16 cellular contexts compared by ENCODE assay signal in genomic region chr5:83370957-83371356, GRCh38.
DNase-seq lines count a peak whose midpoint lies in the region; ATAC-seq and TF ChIP-seq lines count a peak whose summit lies in the region.
"Had no signal": no experiment of that assay in that cellular context is flagged by ENCODE, and none has a peak within 500 bp of the region (broad histone marks: within the 10 kb centered on the region; RNA-seq: fewer than 3 reads in every experiment).

No MANE protein-coding gene starts in this region.

- TF ChIP-seq CTCF in neural progenitor cell (IDR thresholded peaks at IDR 0.05) (no peak), right atrium auricular region (IDR thresholded peaks at IDR 0.05) (no peak)

- H3K36me3 ChIP-seq in HAP-1 (replicated peaks), result no peaks in the 10 kb centered on the region
- no peaks in the 10 kb centered on the region for H3K36me3 ChIP-seq in neural progenitor cell
- no peaks in the 10 kb centered on the region for H3K36me3 ChIP-seq in right atrium auricular region
- H3K36me3 ChIP-seq: BE2C had no signal

- H3K27me3 ChIP-seq in HAP-1 (ENCODE audit: low read depth), result no peaks in the 10 kb centered on the region
- H3K27me3 ChIP-seq in neural progenitor cell, result no peaks in the 10 kb centered on the region
- no peaks in the 10 kb centered on the region for H3K27me3 ChIP-seq in right atrium auricular region
- H3K27me3 ChIP-seq: BE2C had no signal

- H3K27me3 Mint-ChIP-seq in neural progenitor cell (ENCODE audit: insufficient read depth, low read depth), result no peaks in the 10 kb centered on the region
- H3K27me3 Mint-ChIP-seq: CD4-positive, alpha-beta T cell had no signal

- H3K9ac ChIP-seq in neural progenitor cell, result no peak overlapping the region
- H3K9ac ChIP-seq: GM23248 had no signal

- no peak overlapping the region for H3K4me3 Mint-ChIP-seq in neural progenitor cell
- H3K4me3 Mint-ChIP-seq: CD4-positive, alpha-beta T cell; HFFc6 had no signal

- H2AFZ ChIP-seq in neural progenitor cell (replicated peaks), result no peak overlapping the region
- H2AFZ ChIP-seq: GM23248 had no signal

- H3K36me3 Mint-ChIP-seq in neural progenitor cell, result no peaks in the 10 kb centered on the region

- no peak for ATAC-seq in GM21528 (IDR thresholded peaks at IDR 0.05; ENCODE audit: low FRiP score, unreplicated experiment)
- ATAC-seq in GM19395 (IDR thresholded peaks at IDR 0.05; ENCODE audit: unreplicated experiment), result no peak

- H3F3A ChIP-seq in neural progenitor cell (ENCODE audit: low read depth), result peaks cover 29% of the 10 kb centered on the region

- H3K27ac ChIP-seq in neural progenitor cell (peak overlapping the region; percentile 86), right atrium auricular region (no peak overlapping the region)
- H3K27ac ChIP-seq: GM23248, HL-60 had no signal

- peak overlapping the region; percentile 66 for H3K4me2 ChIP-seq in neural progenitor cell

- H3K27ac Mint-ChIP-seq in neural progenitor cell, result peak overlapping the region; percentile 0
- H3K27ac Mint-ChIP-seq: CD4-positive, alpha-beta T cell; HFFc6 had no signal

- peaks cover 21% of the 10 kb centered on the region for H3K4me1 Mint-ChIP-seq in neural progenitor cell

- no peaks in the 10 kb centered on the region for H3K79me2 ChIP-seq in neural progenitor cell (ENCODE audit: low read depth)

- H3K4me1 ChIP-seq in HAP-1, result peaks cover 10% of the 10 kb centered on the region
- peaks cover 39% of the 10 kb centered on the region for H3K4me1 ChIP-seq in neural progenitor cell
- no peaks in the 10 kb centered on the region for H3K4me1 ChIP-seq in right atrium auricular region

- in situ Hi-C loops in HAP-1 (cut with MboI; ENCODE audit: low sequenced_read_pairs), result no loop called here

- peaks cover 7% of the 10 kb centered on the region for H3K9me3 Mint-ChIP-seq in neural progenitor cell
- H3K9me3 Mint-ChIP-seq: CD4-positive, alpha-beta T cell; HFFc6 had no signal

- peaks cover 3% of the 10 kb centered on the region for H4K20me1 ChIP-seq in neural progenitor cell (ENCODE audit: low read depth)

- no peaks in the 10 kb centered on the region for H3K9me3 ChIP-seq in HAP-1
- H3K9me3 ChIP-seq in neural progenitor cell (ENCODE audit: low read depth), result peaks cover 4% of the 10 kb centered on the region
- no peaks in the 10 kb centered on the region for H3K9me3 ChIP-seq in right atrium auricular region
- H3K9me3 ChIP-seq: BE2C had no signal

- peak; percentile 34 to 85 for DNase-seq in HAP-1 (ENCODE audit: low spot score in 2 of 2)
- peak; percentile 90 for DNase-seq in NCI-H82 treated with DMSO at 0.1 percent for 48 hours (lab: John Stamatoyannopoulos, UW; ENCODE audit: unreplicated experiment)
- peak; percentile 85 for DNase-seq in neural progenitor cell (ENCODE audit: low spot score)
- DNase-seq in right atrium auricular region (ENCODE audit: low spot score), result no peak
- DNase-seq: ACHN; BE2C; C1 segment of cervical spinal cord; CD4-positive, alpha-beta T cell; DMS79 treated with DMSO at 0.1 percent for 48 hours; GF-D8; GM23248; HCEC 1CT; HFFc6 had no signal

- no peak overlapping the region for H3K4me3 ChIP-seq in HAP-1
- peak overlapping the region; percentile 11 for H3K4me3 ChIP-seq in neural progenitor cell
- no peak overlapping the region for H3K4me3 ChIP-seq in right atrium auricular region
- H3K4me3 ChIP-seq: GM23248 had no signal
